Comparison of ENCODE assay signal across 1 cellular context in the genomic region with DNA sequence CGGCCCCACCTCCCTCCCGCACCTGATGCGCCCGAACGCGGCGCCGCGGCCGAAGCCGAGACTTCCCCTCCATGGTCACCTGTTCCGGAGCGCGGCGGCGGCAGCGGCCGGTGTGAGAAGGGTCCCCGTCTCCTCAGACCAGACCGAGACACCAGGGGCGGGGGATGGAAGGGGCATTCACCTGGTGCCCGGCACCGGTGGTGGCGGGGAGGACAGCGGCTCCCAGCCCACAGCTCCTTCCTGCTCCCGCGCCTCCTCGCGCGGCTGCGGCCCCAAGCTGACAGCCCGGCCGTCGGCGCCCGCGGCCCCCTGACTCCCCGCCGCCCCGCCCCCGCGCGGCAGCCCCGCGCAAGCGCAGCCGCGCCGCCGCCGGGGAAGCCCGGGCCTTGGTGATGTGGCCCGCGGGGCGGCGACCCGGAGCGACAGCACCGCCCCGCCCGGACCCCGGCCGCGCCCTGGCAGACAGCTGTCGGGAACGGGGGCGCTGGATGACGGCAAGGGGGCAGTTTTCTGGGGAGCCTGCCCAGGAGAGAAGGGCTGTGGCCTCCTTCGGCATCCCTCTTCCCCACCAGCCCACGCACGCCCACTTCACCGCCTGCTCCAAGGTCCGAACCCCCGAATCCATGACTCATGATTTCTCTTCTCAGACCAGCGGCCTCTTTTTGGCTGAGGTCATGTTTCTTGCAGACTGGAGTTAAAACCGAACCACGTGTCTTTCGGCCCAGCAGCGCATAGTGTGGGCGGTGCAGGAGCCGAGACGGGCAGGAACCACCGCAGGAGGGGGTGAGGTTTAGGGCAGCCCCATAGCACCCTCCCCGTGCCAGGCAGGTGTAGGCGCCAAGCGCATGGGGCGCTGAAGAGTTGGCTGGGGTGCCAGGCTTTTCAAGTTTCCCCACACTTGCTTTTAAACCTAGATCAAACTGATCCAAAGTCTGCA.
TF ChIP-seq lines count a peak whose summit lies in the region.

Gene SLC41A2, minus strand, starts transcription at position 282 of the 937 bp plus-strand sequence. CDS start 29,763 bp downstream, outside the sequence.

TF ChIP-seq in A549, 52 proteins besides CTCF, POLR2A, EP300 and RAD21 (continued from another document):
- TF ChIP-seq, protein P1, sequence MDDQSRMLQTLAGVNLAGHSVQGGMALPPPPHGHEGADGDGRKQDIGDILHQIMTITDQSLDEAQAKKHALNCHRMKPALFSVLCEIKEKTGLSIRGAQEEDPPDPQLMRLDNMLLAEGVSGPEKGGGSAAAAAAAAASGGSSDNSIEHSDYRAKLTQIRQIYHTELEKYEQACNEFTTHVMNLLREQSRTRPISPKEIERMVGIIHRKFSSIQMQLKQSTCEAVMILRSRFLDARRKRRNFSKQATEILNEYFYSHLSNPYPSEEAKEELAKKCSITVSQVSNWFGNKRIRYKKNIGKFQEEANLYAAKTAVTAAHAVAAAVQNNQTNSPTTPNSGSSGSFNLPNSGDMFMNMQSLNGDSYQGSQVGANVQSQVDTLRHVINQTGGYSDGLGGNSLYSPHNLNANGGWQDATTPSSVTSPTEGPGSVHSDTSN (IDR thresholded peaks at IDR 0.05): peak; percentile 62; the same call in 1 of the 2 replicates
- TF ChIP-seq TP53 (CRISPR knock-in tag; IDR thresholded peaks at IDR 0.05): no peak
- TF ChIP-seq ZFP36 (IDR thresholded peaks at IDR 0.05; ENCODE audit: borderline replicate concordance, partially characterized antibody): no peak
- no peak for TF ChIP-seq ELK1 (IDR thresholded peaks at IDR 0.05; ENCODE audit: low read depth, low read length)
- no peak for TF ChIP-seq HDAC2 (IDR thresholded peaks at IDR 0.05)
- TF ChIP-seq NFE2L2 (conservative IDR thresholded peaks at IDR 0.05; ENCODE audit: low read length): peak; percentile 80
- no peak; the same call in 1 of the 2 replicates for TF ChIP-seq HMGXB4 (CRISPR knock-in tag; IDR thresholded peaks at IDR 0.05; ENCODE audit: borderline replicate concordance)
- TF ChIP-seq KDM1A (IDR thresholded peaks at IDR 0.05; ENCODE audit: low read depth): no peak
- TF ChIP-seq CBX8 (IDR thresholded peaks at IDR 0.05): no peak
- TF ChIP-seq REST (IDR thresholded peaks at IDR 0.05): no peak
- TF ChIP-seq CEBPB (IDR thresholded peaks at IDR 0.05): no peak
- TF ChIP-seq RFX5 (IDR thresholded peaks at IDR 0.05): 0 out of 2 replicates have a peak, but pooled peaks have one; percentile 31
- no peak for TF ChIP-seq FOSB (CRISPR knock-in tag; IDR thresholded peaks at IDR 0.05)
- no peak for TF ChIP-seq HOXA7 (CRISPR knock-in tag; IDR thresholded peaks at IDR 0.05)
- TF ChIP-seq HEYL (CRISPR knock-in tag; IDR thresholded peaks at IDR 0.05): no peak
- no peak for TF ChIP-seq SREBF2 (IDR thresholded peaks at IDR 0.05)
- no peak for TF ChIP-seq CHD2 (IDR thresholded peaks at IDR 0.05; ENCODE audit: low read length, partially characterized antibody)
- TF ChIP-seq E2F6 (IDR thresholded peaks at IDR 0.05; ENCODE audit: borderline replicate concordance, low read depth): peak; percentile 77; the same call in 1 of the 2 replicates
- peak; percentile 16; the same call in 1 of the 2 replicates for TF ChIP-seq MAZ (IDR thresholded peaks at IDR 0.05; ENCODE audit: borderline replicate concordance, low read depth, low read length)
- no peak for TF ChIP-seq CBX2 (IDR thresholded peaks at IDR 0.05; ENCODE audit: borderline replicate concordance, low read depth)
- TF ChIP-seq ZSCAN20 (CRISPR knock-in tag; IDR thresholded peaks at IDR 0.05): no peak
- no peak for TF ChIP-seq POLR2AphosphoS2 (conservative IDR thresholded peaks at IDR 0.05; ENCODE audit: low read length)
- TF ChIP-seq, protein P2, sequence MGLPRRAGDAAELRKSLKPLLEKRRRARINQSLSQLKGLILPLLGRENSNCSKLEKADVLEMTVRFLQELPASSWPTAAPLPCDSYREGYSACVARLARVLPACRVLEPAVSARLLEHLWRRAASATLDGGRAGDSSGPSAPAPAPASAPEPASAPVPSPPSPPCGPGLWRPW (IDR thresholded peaks at IDR 0.05): no peak
- no peak for TF ChIP-seq EHF (CRISPR knock-in tag; IDR thresholded peaks at IDR 0.05)
- peak; percentile 85; the same call in 1 of the 2 replicates for TF ChIP-seq PHF8 (IDR thresholded peaks at IDR 0.05; ENCODE audit: borderline replicate concordance, low read depth)
- TF ChIP-seq ZNF302 (CRISPR knock-in tag; IDR thresholded peaks at IDR 0.05): no peak
- peak; percentile 91 for TF ChIP-seq MYC (IDR thresholded peaks at IDR 0.05; ENCODE audit: borderline replicate concordance, low read length)
- TF ChIP-seq FOSL2 (IDR thresholded peaks at IDR 0.05): 0 out of 2 replicates have a peak, but pooled peaks have one; percentile 32
- peak; percentile 95 for TF ChIP-seq FOSL2 (CRISPR knock-in tag; IDR thresholded peaks at IDR 0.05)
- TF ChIP-seq, protein P3, sequence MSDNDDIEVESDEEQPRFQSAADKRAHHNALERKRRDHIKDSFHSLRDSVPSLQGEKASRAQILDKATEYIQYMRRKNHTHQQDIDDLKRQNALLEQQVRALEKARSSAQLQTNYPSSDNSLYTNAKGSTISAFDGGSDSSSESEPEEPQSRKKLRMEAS (IDR thresholded peaks at IDR 0.05): peak; percentile 97
- no peak for TF ChIP-seq TFCP2L1 (CRISPR knock-in tag; IDR thresholded peaks at IDR 0.05)
- TF ChIP-seq SMC3 (IDR thresholded peaks at IDR 0.05): no peak; the same call in 2 of the 3 replicates
- TF ChIP-seq HOXB5 (CRISPR knock-in tag; IDR thresholded peaks at IDR 0.05): no peak
- no peak for TF ChIP-seq NR3C1 (IDR thresholded peaks at IDR 0.05)
- TF ChIP-seq, protein P4, sequence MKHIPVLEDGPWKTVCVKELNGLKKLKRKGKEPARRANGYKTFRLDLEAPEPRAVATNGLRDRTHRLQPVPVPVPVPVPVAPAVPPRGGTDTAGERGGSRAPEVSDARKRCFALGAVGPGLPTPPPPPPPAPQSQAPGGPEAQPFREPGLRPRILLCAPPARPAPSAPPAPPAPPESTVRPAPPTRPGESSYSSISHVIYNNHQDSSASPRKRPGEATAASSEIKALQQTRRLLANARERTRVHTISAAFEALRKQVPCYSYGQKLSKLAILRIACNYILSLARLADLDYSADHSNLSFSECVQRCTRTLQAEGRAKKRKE (CRISPR knock-in tag; IDR thresholded peaks at IDR 0.05; ENCODE audit: low read depth): no peak
- TF ChIP-seq HOXB13 (CRISPR knock-in tag; IDR thresholded peaks at IDR 0.05; ENCODE audit: low read depth): no peak
- TF ChIP-seq, protein P5, sequence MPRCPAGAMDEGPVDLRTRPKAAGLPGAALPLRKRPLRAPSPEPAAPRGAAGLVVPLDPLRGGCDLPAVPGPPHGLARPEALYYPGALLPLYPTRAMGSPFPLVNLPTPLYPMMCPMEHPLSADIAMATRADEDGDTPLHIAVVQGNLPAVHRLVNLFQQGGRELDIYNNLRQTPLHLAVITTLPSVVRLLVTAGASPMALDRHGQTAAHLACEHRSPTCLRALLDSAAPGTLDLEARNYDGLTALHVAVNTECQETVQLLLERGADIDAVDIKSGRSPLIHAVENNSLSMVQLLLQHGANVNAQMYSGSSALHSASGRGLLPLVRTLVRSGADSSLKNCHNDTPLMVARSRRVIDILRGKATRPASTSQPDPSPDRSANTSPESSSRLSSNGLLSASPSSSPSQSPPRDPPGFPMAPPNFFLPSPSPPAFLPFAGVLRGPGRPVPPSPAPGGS (IDR thresholded peaks at IDR 0.05): peak; percentile 77; the same call in 1 of the 3 replicates
- peak; percentile 47 for TF ChIP-seq BHLHE40 (IDR thresholded peaks at IDR 0.05; ENCODE audit: low read depth, low read length)
- TF ChIP-seq USF2 (IDR thresholded peaks at IDR 0.05): peak; percentile 79
- no peak for TF ChIP-seq CHD4 (IDR thresholded peaks at IDR 0.05; ENCODE audit: borderline replicate concordance)
- no peak for TF ChIP-seq KDM5A (IDR thresholded peaks at IDR 0.05)
TF ChIP-seq in A549: peak in this region for 15.
